In the genomic region with DNA sequence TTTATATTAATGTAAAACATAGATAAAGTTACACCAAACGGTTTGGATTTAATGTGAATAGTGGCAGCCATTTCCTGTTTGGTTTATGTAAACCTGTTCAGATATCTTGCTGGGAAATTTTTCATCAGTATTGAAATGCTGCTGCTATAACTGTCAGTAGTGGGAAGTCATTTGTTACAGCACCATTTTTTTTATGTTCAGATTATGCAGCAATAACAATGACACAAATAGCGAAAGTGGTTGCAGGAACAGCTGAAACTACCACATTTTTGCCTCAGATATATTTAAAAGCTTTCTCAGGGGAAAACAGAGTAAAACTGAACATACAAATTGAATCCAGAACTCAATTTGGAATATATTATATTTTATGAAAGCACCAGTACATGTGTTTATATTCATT, we compare ENCODE assay signal across 19 cellular contexts.
DNase-seq lines count a peak whose midpoint lies in the region; ATAC-seq and TF ChIP-seq lines count a peak whose summit lies in the region.
"Had no signal": no experiment of that assay in that cellular context is flagged by ENCODE, and none has a peak within 500 bp of the region (broad histone marks: within the 10 kb centered on the region; RNA-seq: fewer than 3 reads in every experiment).

No MANE protein-coding gene starts in this region.

- intact Hi-C loops in right lobe of liver (cut with DNase I): no loop called here

- no peak overlapping the region for H3K27ac ChIP-seq in right lobe of liver
- H3K27ac ChIP-seq: hepatocyte had no signal

- H3K4me3 ChIP-seq in right lobe of liver: no peak overlapping the region
- H3K4me3 ChIP-seq: HAP-1, hepatocyte had no signal

- no peak for TF ChIP-seq CTCF in right lobe of liver (IDR thresholded peaks at IDR 0.05)

- no peak for TF ChIP-seq POLR2A in right lobe of liver (IDR thresholded peaks at IDR 0.05)

- no peaks in the 10 kb centered on the region for H3K4me1 ChIP-seq in right lobe of liver

- DNase-seq in NCI-H345 (lab: John Stamatoyannopoulos, UW): peak; percentile 5
- DNase-seq in NCI-H345 treated with DMSO at 0.1 percent for 48 hours (lab: John Stamatoyannopoulos, UW; ENCODE audit: unreplicated experiment): no peak
- peak; percentile 83 for DNase-seq in NCI-H748 (lab: John Stamatoyannopoulos, UW; ENCODE audit: unreplicated experiment)
- peak; percentile 18 to 19 for DNase-seq in lung microvascular endothelial cell (ENCODE audit: low read depth in 2 of 2)
- DNase-seq in GM19238 (ENCODE audit: insufficient read length, low spot score): no peak
- no peak for DNase-seq in ecto neural progenitor cell (ENCODE audit: low spot score)
- DNase-seq in right lobe of liver: no peak
- DNase-seq: ACHN; activated CD4-positive, alpha-beta T cell treated with anti-CD3 and anti-CD28 coated beads, Interleukin-2, amount 50 U/mL, for 48 hours; activated T-cell treated with anti-CD3 and anti-CD28 coated beads, Interleukin-2, amount 50 U/mL, for 48 hours; IMR-90; mesendoderm; RPMI8226; stimulated activated CD4-positive, alpha-beta T cell treated with anti-CD3 and anti-CD28 coated beads, Interleukin-15, amount 100 ng/mL, for 24 hours; stimulated activated naive CD8-positive, alpha-beta T cell treated with anti-CD3 and anti-CD28 coated beads, Interleukin-15, amount 100 ng/mL, for 72 hours had no signal

- H3K9me3 ChIP-seq in right lobe of liver: no peaks in the 10 kb centered on the region
- H3K9me3 ChIP-seq: HAP-1 had no signal

- 33% methylated on average over 1 of the region's 2 CpGs for WGBS in right lobe of liver (ENCODE audit: insufficient coverage, low coverage, low lambda C conversion rate, missing lambda C conversion rate)

- ATAC-seq in HG03432 (IDR thresholded peaks at IDR 0.05; ENCODE audit: unreplicated experiment): peak; percentile 66
- ATAC-seq in right lobe of liver: no peak
- ATAC-seq: esophagus mucosa; stimulated activated naive CD8-positive, alpha-beta T cell treated with anti-CD3 and anti-CD28 coated beads, Interleukin-15, amount 100 ng/mL, for 72 hours had no signal

- no peaks in the 10 kb centered on the region for H3K27me3 ChIP-seq in right lobe of liver
- H3K27me3 ChIP-seq: hepatocyte had no signal

- H3K36me3 ChIP-seq in right lobe of liver: no peaks in the 10 kb centered on the region
- H3K36me3 ChIP-seq: HAP-1 had no signal

Comparison
In these comparisons a context has a peak if more than half of its experiments do, and no peak if none do; other contexts are left out.
1. DNase-seq: peak in NCI-H345 (single experiment), NCI-H748 (single experiment) and lung microvascular endothelial cell (2 of 2); none in NCI-H345 treated with DMSO at 0.1 percent for 48 hours (single experiment), GM19238 (single experiment), ecto neural progenitor cell (single experiment) and right lobe of liver (0 of 3).